Comparison of ENCODE assay signal across 10 cellular contexts in the genomic region with DNA sequence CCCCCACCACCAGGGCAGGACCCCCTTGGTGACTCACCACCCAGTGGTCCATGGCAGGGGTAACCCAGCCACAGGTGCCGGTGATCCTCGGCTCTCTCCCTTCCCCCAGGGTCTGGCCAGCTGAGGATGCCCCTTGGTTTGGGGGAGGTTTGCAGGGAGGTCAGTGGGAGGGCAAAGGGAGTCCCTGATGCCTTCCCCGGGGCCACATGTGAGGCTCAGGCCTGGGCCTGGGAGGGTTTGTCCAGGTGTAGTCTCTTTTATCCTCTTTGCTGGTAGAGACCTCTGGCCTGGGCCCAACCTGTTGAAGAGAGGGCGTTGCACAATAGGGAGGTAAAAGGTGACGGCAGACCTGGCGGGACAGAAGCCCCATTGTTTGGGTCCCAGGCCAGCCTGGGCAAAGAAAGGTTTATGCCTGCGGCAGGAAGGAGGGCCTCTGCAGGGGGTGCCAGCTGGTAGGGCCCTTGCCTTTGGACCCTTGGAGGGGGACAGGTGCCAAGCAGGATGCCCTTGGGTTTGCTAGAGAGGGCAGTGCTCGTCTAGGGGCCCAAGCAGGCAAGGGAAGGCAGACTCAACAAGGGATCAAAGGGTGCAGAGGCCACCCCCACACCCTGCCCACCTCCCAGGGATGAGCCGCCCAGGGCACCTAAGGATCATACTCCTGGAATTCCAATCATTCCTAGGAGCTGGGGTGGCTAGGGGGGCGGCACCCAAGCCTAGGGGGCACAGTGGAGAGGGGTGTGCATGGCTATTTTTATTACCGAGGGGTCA. TPM values are rescaled to one million over a fixed set of nuclear protein-coding genes. Genes with fewer than 3 reads are reported as not detected.
DNase-seq lines count a peak whose midpoint lies in the region; ATAC-seq, FAIRE-seq and TF ChIP-seq lines count a peak whose summit lies in the region.
"Had no signal": no experiment of that assay in that cellular context is flagged by ENCODE, and none has a peak within 500 bp of the region (broad histone marks: within the 10 kb centered on the region; RNA-seq: fewer than 3 reads in every experiment).

No MANE protein-coding gene starts in this region.

- 64% methylated on average over 11 of the region's 11 CpGs for WGBS in right cardiac atrium

- intact Hi-C loops in right cardiac atrium (cut with DNase I): no loop called here
- intact Hi-C loops in Right ventricle myocardium inferior (cut with DNase I): no loop called here
- intact Hi-C loops in endothelial cell of umbilical vein (cut with micrococcal nuclease): loop anchor here (5.0 kb wide), 1 partner anchor 137 kb away; no protein-coding TSS in a partner anchor

- H4K20me1 ChIP-seq in endothelial cell of umbilical vein (replicated peaks; ENCODE audit: control insufficient read depth, extremely low read depth, insufficient read depth, low read length): no peaks in the 10 kb centered on the region
- no peaks in the 10 kb centered on the region for H4K20me1 ChIP-seq in osteoblast (ENCODE audit: insufficient read depth, low read length)

- BruUV-seq in endothelial cell of umbilical vein (replicated peaks; lab: Mats Ljungman, UMichigan): no TSS peak

- DNase-seq in right cardiac atrium (peak in 1 of 3 donors; percentile 58), Right ventricle myocardium inferior (ENCODE audit: missing footprints) (no peak), endothelial cell of umbilical vein (ENCODE audit: low read depth, low spot score) (no peak), osteoblast (ENCODE audit: insufficient read length, low spot score, missing footprints) (peak; percentile 52), NCI-H748 treated with DMSO at 0.1 percent for 48 hours (lab: John Stamatoyannopoulos, UW) (no peak), NOMO-1 (lab: John Stamatoyannopoulos, UW; ENCODE audit: unreplicated experiment in 2 of 2) (no peak)
- no peak for DNase-seq in stimulated activated CD4-positive, alpha-beta T cell treated with anti-CD3 and anti-CD28 coated beads, Interleukin-2, amount 100 ng/mL, for 24 hours
- no peak for DNase-seq in activated naive CD4-positive, alpha-beta T cell (lab: John Stamatoyannopoulos, UW)
- DNase-seq: SHP77 had no signal

- H3K9me3 ChIP-seq in right cardiac atrium (ENCODE audit: control insufficient read depth, low read length) (no peaks in the 10 kb centered on the region), endothelial cell of umbilical vein (replicated peaks; ENCODE audit: control insufficient read depth, insufficient read depth, low read length) (no peaks in the 10 kb centered on the region), osteoblast (ENCODE audit: low read depth, low read length) (no peaks in the 10 kb centered on the region)

- H3K4me3 ChIP-seq in right cardiac atrium (ENCODE audit: low read length) (peak overlapping the region; percentile 72), endothelial cell of umbilical vein (replicated peaks in 1 of 3; ENCODE audit: insufficient read depth in 1 of 3, low read depth in 1 of 3, low read length in 3 of 3) (peak overlapping the region in 1 of 3 experiments; percentile 90), osteoblast (ENCODE audit: insufficient read depth, low read length) (no peak overlapping the region)

- dilution Hi-C loops in endothelial cell of umbilical vein (cut with MboI; ENCODE audit: extremely low pct_ligation_motif_present, low sequenced_read_pairs): no loop called here

- H3K27ac ChIP-seq in right cardiac atrium (ENCODE audit: low read length): peak overlapping the region; percentile 91
- peak overlapping the region; percentile 88 for H3K27ac ChIP-seq in endothelial cell of umbilical vein (ENCODE audit: insufficient read depth, low read depth, low read length)
- H3K27ac ChIP-seq in osteoblast (ENCODE audit: low read depth, low read length): no peak overlapping the region
- H3K27ac ChIP-seq: C4-2B had no signal

- H3K9me1 ChIP-seq in endothelial cell of umbilical vein (replicated peaks; ENCODE audit: control insufficient read depth, extremely low read depth, insufficient read depth, low read length): no peaks in the 10 kb centered on the region

- H3K27me3 ChIP-seq in right cardiac atrium (ENCODE audit: control insufficient read depth, insufficient read depth) (no peaks in the 10 kb centered on the region), endothelial cell of umbilical vein (ENCODE audit: control insufficient read depth in 2 of 2, insufficient read depth in 2 of 2, low read length in 2 of 2) (no peaks in the 10 kb centered on the region), osteoblast (ENCODE audit: insufficient read depth, low read length) (no peaks in the 10 kb centered on the region)

- no peak overlapping the region for H3K9ac ChIP-seq in endothelial cell of umbilical vein (replicated peaks; ENCODE audit: extremely low read depth, insufficient read depth, low read length)

- H3K4me2 ChIP-seq in endothelial cell of umbilical vein (ENCODE audit: insufficient read depth, low read length): peak overlapping the region; percentile 97
- H3K4me2 ChIP-seq in osteoblast (ENCODE audit: insufficient read depth, low read length): peak overlapping the region; percentile 90

- H3K79me2 ChIP-seq in endothelial cell of umbilical vein (ENCODE audit: control insufficient read depth, insufficient read depth, low read length) (peaks cover 41% of the 10 kb centered on the region), osteoblast (ENCODE audit: insufficient read depth, low read length) (peaks cover 12% of the 10 kb centered on the region)

- ATAC-seq in right cardiac atrium (no peak), Right ventricle myocardium inferior (no peak)

- no peak for FAIRE-seq in endothelial cell of umbilical vein (lab: Jason Lieb, UNC)

- TF ChIP-seq CTCF in endothelial cell of umbilical vein (IDR thresholded peaks at IDR 0.05; ENCODE audit: extremely low read depth in 1 of 2, insufficient read depth in 1 of 2, low read depth in 1 of 2, low read length in 2 of 2): no peak
- no peak for TF ChIP-seq CTCF in osteoblast (IDR thresholded peaks at IDR 0.05; ENCODE audit: extremely low read depth, low read depth, low read length)

- H3K4me1 ChIP-seq in right cardiac atrium (ENCODE audit: control insufficient read depth, insufficient read depth, low read length) (peaks cover 12% of the 10 kb centered on the region), endothelial cell of umbilical vein (ENCODE audit: control insufficient read depth, extremely low read depth, insufficient read depth, low read length) (peaks cover 55% of the 10 kb centered on the region), osteoblast (ENCODE audit: insufficient read depth, low read length) (peaks cover 70% of the 10 kb centered on the region)

- CTCF ChIA-PET in endothelial cell of umbilical vein (lab: Charles Lee): interaction anchor here (0.9 to 4.0 kb wide), 4 partner anchors 13 to 27 kb away, joined by 3 to 15 read pairs (median 6); no protein-coding TSS in a partner anchor

- POLR2A ChIA-PET in endothelial cell of umbilical vein (lab: Charles Lee): interaction anchor here (1.1 kb wide), 1 partner anchor 43 kb away, joined by 3 read pairs; no protein-coding TSS in a partner anchor

- H3K36me3 ChIP-seq in endothelial cell of umbilical vein (ENCODE audit: control insufficient read depth in 2 of 2, extremely low read depth in 1 of 2, insufficient read depth in 2 of 2, low read length in 2 of 2) (no peaks in the 10 kb centered on the region), osteoblast (ENCODE audit: insufficient read depth, low read length) (no peaks in the 10 kb centered on the region)

- TF ChIP-seq POLR2A in endothelial cell of umbilical vein (IDR thresholded peaks at IDR 0.05; ENCODE audit: low read depth, low read length): no peak

- H2AFZ ChIP-seq in endothelial cell of umbilical vein (ENCODE audit: low read depth, low read length) (no peak overlapping the region), osteoblast (ENCODE audit: low read length) (no peak overlapping the region)

TF ChIP-seq in endothelial cell of umbilical vein, 7 proteins besides CTCF, POLR2A, EP300 and RAD21 (continues in another document):
- TF ChIP-seq POLR2AphosphoS5 (IDR thresholded peaks at IDR 0.05; ENCODE audit: insufficient read depth, low read depth, low read length) (no peak), MYC (IDR thresholded peaks at IDR 0.05; ENCODE audit: low read depth, low read length) (no peak), GATA2 (IDR thresholded peaks at IDR 0.05; ENCODE audit: insufficient read depth, insufficient read length, low read depth, low read length) (no peak), EZH2 (IDR thresholded peaks at IDR 0.05; ENCODE audit: borderline replicate concordance, low read depth, low read length, severe bottlenecking) (no peak), JUN (IDR thresholded peaks at IDR 0.05; ENCODE audit: borderline replicate concordance, insufficient read depth, insufficient read length, low read depth) (no peak)
- TF ChIP-seq, protein P1, sequence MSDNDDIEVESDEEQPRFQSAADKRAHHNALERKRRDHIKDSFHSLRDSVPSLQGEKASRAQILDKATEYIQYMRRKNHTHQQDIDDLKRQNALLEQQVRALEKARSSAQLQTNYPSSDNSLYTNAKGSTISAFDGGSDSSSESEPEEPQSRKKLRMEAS (IDR thresholded peaks at IDR 0.05; ENCODE audit: insufficient read depth, insufficient read length): no peak

RNA-seq across cellular contexts. Expression of a gene that starts 0.8 kb away (rescaled TPM):
- total RNA-seq in right cardiac atrium (100 to 1,000 TPM in 3 of 4 donors, 10 to 100 TPM in 1; 94.7 to 141 (median 122) TPM), Right ventricle myocardium inferior (273 TPM), endothelial cell of umbilical vein (298 and 312 TPM in 2 replicates), osteoblast (31.5 and 50.3 TPM in 2 replicates)
- polyA plus RNA-seq in right cardiac atrium (186 TPM), endothelial cell of umbilical vein (477 and 555 TPM in 2 replicates)
- 285 and 337 TPM in 2 replicates for polyA plus RNA-seq in endothelial cell of umbilical vein (2011; cell fraction: cytosol; rRNA removed)
- polyA plus RNA-seq in endothelial cell of umbilical vein (2011; cell fraction: nucleus; rRNA removed): 305 and 323 TPM in 2 replicates
- 200 and 246 TPM in 2 replicates for polyA plus RNA-seq in endothelial cell of umbilical vein (2012)
- 370 and 385 TPM in 2 replicates for polyA minus RNA-seq in endothelial cell of umbilical vein
- 2.7 TPM for polyA minus RNA-seq in endothelial cell of umbilical vein (2011; cell fraction: cytosol; rRNA and poly(A)+ RNA removed)
- polyA minus RNA-seq in endothelial cell of umbilical vein (2011; cell fraction: nucleus; rRNA and poly(A)+ RNA removed): 119 TPM in 2 replicates

RNA-seq across cellular contexts. Expression of a gene that starts 41.9 kb away (rescaled TPM):
- total RNA-seq in right cardiac atrium (under 1 TPM in 2 of 4 donors, not detected in 2; 0.14 to 0.37 TPM), Right ventricle myocardium inferior (0.49 TPM), endothelial cell of umbilical vein (0.93 and 1.4 TPM in 2 replicates), osteoblast (not detected in 2 replicates)
- polyA plus RNA-seq in right cardiac atrium (0.18 TPM), endothelial cell of umbilical vein (1.3 and 1.5 TPM in 2 replicates)
- 0.75 and 0.86 TPM in 2 replicates for polyA plus RNA-seq in endothelial cell of umbilical vein (2011; cell fraction: cytosol; rRNA removed)
- 3.1 and 3.2 TPM in 2 replicates for polyA plus RNA-seq in endothelial cell of umbilical vein (2011; cell fraction: nucleus; rRNA removed)
- polyA plus RNA-seq in endothelial cell of umbilical vein (2012): 0.32 and 0.57 TPM in 2 replicates
- polyA minus RNA-seq in endothelial cell of umbilical vein: 1.5 and 1.7 TPM in 2 replicates
- polyA minus RNA-seq in endothelial cell of umbilical vein (2011; cell fraction: cytosol; rRNA and poly(A)+ RNA removed): not detected
- 1.0 and 1.1 TPM in 2 replicates for polyA minus RNA-seq in endothelial cell of umbilical vein (2011; cell fraction: nucleus; rRNA and poly(A)+ RNA removed)
